In the genomic region with DNA sequence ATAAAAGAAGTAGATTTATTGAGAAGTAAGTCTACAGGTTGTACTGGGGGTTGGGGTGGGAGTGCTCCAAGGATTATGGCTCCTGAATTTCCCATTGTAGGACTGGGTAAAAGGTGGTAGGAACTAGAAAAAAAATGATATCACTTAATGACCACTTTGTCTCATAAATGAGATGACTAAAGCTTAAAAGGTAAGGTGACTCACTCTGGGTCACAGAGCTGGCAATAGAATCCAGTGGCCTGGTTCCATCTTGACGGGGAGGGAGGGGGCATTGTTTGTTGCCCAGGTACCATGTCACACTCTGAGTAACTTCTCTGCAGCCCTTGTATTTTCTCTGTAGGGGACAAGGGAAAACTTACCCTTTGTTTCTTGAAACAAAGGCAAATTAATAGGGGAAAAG, we compare ENCODE assay signal across 9 cellular contexts.
DNase-seq lines count a peak whose midpoint lies in the region; ATAC-seq and TF ChIP-seq lines count a peak whose summit lies in the region.
"Had no signal": no experiment of that assay in that cellular context is flagged by ENCODE, and none has a peak within 500 bp of the region (broad histone marks: within the 10 kb centered on the region; RNA-seq: fewer than 3 reads in every experiment).

No MANE protein-coding gene starts in this region.

- H3K27ac Mint-ChIP-seq in activated naive CD8-positive, alpha-beta T cell treated with anti-CD3 and anti-CD28 coated beads, Interleukin-2, amount 50 U/mL, for 24 hours = no peak overlapping the region
- peak overlapping the region; percentile 39 to 75 for H3K27ac Mint-ChIP-seq in natural killer cell

- no peaks in the 10 kb centered on the region for H3K27me3 Mint-ChIP-seq in activated naive CD8-positive, alpha-beta T cell treated with anti-CD3 and anti-CD28 coated beads, Interleukin-2, amount 50 U/mL, for 24 hours
- no peaks in the 10 kb centered on the region for H3K27me3 Mint-ChIP-seq in natural killer cell (ENCODE audit: low read depth in 2 of 2)

- TF ChIP-seq CTCF in natural killer cell (IDR thresholded peaks at IDR 0.05) = no peak

- no peak overlapping the region for H3K4me3 Mint-ChIP-seq in activated naive CD8-positive, alpha-beta T cell treated with anti-CD3 and anti-CD28 coated beads, Interleukin-2, amount 50 U/mL, for 24 hours
- H3K4me3 Mint-ChIP-seq in natural killer cell = no peak overlapping the region

- intact Hi-C loops in natural killer cell (cut with micrococcal nuclease) = no loop called here

- peaks cover 11% of the 10 kb centered on the region for H3K36me3 Mint-ChIP-seq in activated naive CD8-positive, alpha-beta T cell treated with anti-CD3 and anti-CD28 coated beads, Interleukin-2, amount 50 U/mL, for 24 hours (ENCODE audit: low read depth)
- H3K36me3 Mint-ChIP-seq in natural killer cell = no peaks in the 10 kb centered on the region

- peak; percentile 18 to 35 for DNase-seq in activated CD4-positive, alpha-beta T cell treated with anti-CD3 and anti-CD28 coated beads, Interleukin-2, amount 50 U/mL, for 48 hours
- DNase-seq in activated CD4-positive, alpha-beta T cell treated with anti-CD3 and anti-CD28 coated beads for 1 hour = no peak
- DNase-seq in HK-2 (ENCODE audit: unreplicated experiment) = peak; percentile 22
- DNase-seq in activated naive CD8-positive, alpha-beta T cell treated with anti-CD3 and anti-CD28 coated beads, Interleukin-2, amount 50 U/mL, for 24 hours = no peak
- no peak for DNase-seq in natural killer cell
- DNase-seq in left lobe of liver (ENCODE audit: low spot score) = no peak
- DNase-seq in HuH-7.5 (ENCODE audit: low spot score) = no peak
- DNase-seq: lower lobe of right lung had no signal

- H3K4me1 Mint-ChIP-seq in activated naive CD8-positive, alpha-beta T cell treated with anti-CD3 and anti-CD28 coated beads, Interleukin-2, amount 50 U/mL, for 24 hours = peaks cover 69% of the 10 kb centered on the region
- peaks cover 80 to 84% of the 10 kb centered on the region in 2 donors for H3K4me1 Mint-ChIP-seq in natural killer cell

- peak; percentile 74 for ATAC-seq in activated naive CD8-positive, alpha-beta T cell treated with anti-CD3 and anti-CD28 coated beads, Interleukin-2, amount 50 U/mL, for 24 hours
- peak in 1 of 3 donors; percentile 44 for ATAC-seq in natural killer cell
- ATAC-seq in left lobe of liver = no peak
- ATAC-seq in HG03565 (IDR thresholded peaks at IDR 0.05; ENCODE audit: unreplicated experiment) = no peak
- ATAC-seq: lower lobe of right lung had no signal

- peaks cover 8% of the 10 kb centered on the region for H3K9me3 Mint-ChIP-seq in activated naive CD8-positive, alpha-beta T cell treated with anti-CD3 and anti-CD28 coated beads, Interleukin-2, amount 50 U/mL, for 24 hours
- H3K9me3 Mint-ChIP-seq in natural killer cell = peaks cover 0 to 7% of the 10 kb centered on the region in 2 donors

Comparison
In these comparisons a context has a peak if more than half of its experiments do, and no peak if none do; other contexts are left out.
1. DNase-seq: peak in activated CD4-positive, alpha-beta T cell treated with anti-CD3 and anti-CD28 coated beads, Interleukin-2, amount 50 U/mL, for 48 hours (2 of 2) and HK-2 (single experiment); none in activated CD4-positive, alpha-beta T cell treated with anti-CD3 and anti-CD28 coated beads for 1 hour (single experiment), activated naive CD8-positive, alpha-beta T cell treated with anti-CD3 and anti-CD28 coated beads, Interleukin-2, amount 50 U/mL, for 24 hours (single experiment), natural killer cell (single experiment), left lobe of liver (single experiment) and HuH-7.5 (single experiment).